Comparison of ENCODE assay signal across 8 cellular contexts in genomic region chr1:161132410-161133219, GRCh38. TPM values are rescaled to one million over a fixed set of nuclear protein-coding genes. Genes with fewer than 3 reads are reported as not detected.
DNase-seq lines count a peak whose midpoint lies in the region; ATAC-seq and TF ChIP-seq lines count a peak whose summit lies in the region.

TSS of gene DEDD (minus strand) at chr1:161132667. CDS start at chr1:161124462, 8,205 bp downstream.

- 1% methylated on average over 68 of the region's 68 CpGs for WGBS in liver

- H3K4me1 ChIP-seq in liver (ENCODE audit: control insufficient read depth in 4 of 4, insufficient read depth in 4 of 4, low read length in 3 of 4), result peaks cover 0 to 21% (median 16%) of the 10 kb centered on the region in 4 donors

- H3K4me3 ChIP-seq in liver (ENCODE audit: low read depth in 1 of 3, low read length in 3 of 3), result peak within 1 kb of the TSS; percentile 72 to 92 (median 88)

- H3K9ac ChIP-seq in liver (ENCODE audit: low read depth in 1 of 2, low read length in 2 of 2), result peak within 1 kb of the TSS; percentile 48 to 89

- ATAC-seq in GM19395 (IDR thresholded peaks at IDR 0.05; ENCODE audit: unreplicated experiment) (peak; percentile 97), HG03565 (IDR thresholded peaks at IDR 0.05; ENCODE audit: unreplicated experiment) (peak; percentile 92)

- H3K36me3 ChIP-seq in liver (ENCODE audit: control insufficient read depth in 4 of 4, insufficient read depth in 3 of 4, low read depth in 1 of 4, low read length in 3 of 4), result peaks cover 0 to 16% (median 11%) of the 10 kb centered on the region in 4 donors

- peak; percentile 95 for DNase-seq in CD1c-positive myeloid dendritic cell (ENCODE audit: extremely low spot score)
- peak; percentile 91 for DNase-seq in NCI-H774 (lab: John Stamatoyannopoulos, UW)
- peak; percentile 89 to 91 for DNase-seq in activated CD4-positive, alpha-beta T cell treated with anti-CD3 and anti-CD28 coated beads, Interleukin-2, amount 50 U/mL, for 4 hours
- DNase-seq in dermis microvascular lymphatic vessel endothelial cell (ENCODE audit: low read depth in 2 of 2), result peak; percentile 91 to 96
- DNase-seq in stimulated activated CD4-positive, alpha-beta T cell treated with anti-CD3 and anti-CD28 coated beads, Interleukin-4, amount 100 ng/mL, for 4 hours, result peak; percentile 88 to 94

- H3K27me3 ChIP-seq in liver (ENCODE audit: control insufficient read depth in 4 of 4, insufficient read depth in 4 of 4, low read length in 3 of 4), result no peaks in the 10 kb centered on the region

- peak in 1 of 2 donors; percentile 19 for TF ChIP-seq RAD21 in liver (IDR thresholded peaks at IDR 0.05)

- peak within 1 kb of the TSS; percentile 92 to 99 for H3K27ac ChIP-seq in liver (ENCODE audit: low read depth in 1 of 2, low read length in 2 of 2)

- no peak for TF ChIP-seq CTCF in liver (IDR thresholded peaks at IDR 0.05; ENCODE audit: low read depth, low read length, missing input control)

- no peaks in the 10 kb centered on the region for H3K9me3 ChIP-seq in liver (ENCODE audit: control insufficient read depth in 4 of 4, low read length in 3 of 4)

TF ChIP-seq in liver, 16 proteins besides CTCF, POLR2A, EP300 and RAD21:
- TF ChIP-seq MAX (IDR thresholded peaks at IDR 0.05), result peak; percentile 82
- peak; percentile 97 for TF ChIP-seq NR2F2 (IDR thresholded peaks at IDR 0.05)
- peak; percentile 54 to 71 for TF ChIP-seq EGR1 (IDR thresholded peaks at IDR 0.05; ENCODE audit: low read depth in 2 of 2)
- TF ChIP-seq FOXA1 (IDR thresholded peaks at IDR 0.05), result no peak
- peak; percentile 72 for TF ChIP-seq TAF1 (conservative IDR thresholded peaks at IDR 0.05)
- no peak for TF ChIP-seq HNF4A (conservative IDR thresholded peaks at IDR 0.05)
- peak; percentile 100 for TF ChIP-seq YY1 (IDR thresholded peaks at IDR 0.05)
- peak; percentile 34 for TF ChIP-seq ZBTB33 (IDR thresholded peaks at IDR 0.05)
- TF ChIP-seq GABPA (IDR thresholded peaks at IDR 0.05 in 1 of 2, conservative IDR thresholded peaks at IDR 0.05 in 1 of 2), result peak; percentile 44 to 76
- TF ChIP-seq ATF3 (IDR thresholded peaks at IDR 0.05), result peak; percentile 80
- TF ChIP-seq, protein P1, sequence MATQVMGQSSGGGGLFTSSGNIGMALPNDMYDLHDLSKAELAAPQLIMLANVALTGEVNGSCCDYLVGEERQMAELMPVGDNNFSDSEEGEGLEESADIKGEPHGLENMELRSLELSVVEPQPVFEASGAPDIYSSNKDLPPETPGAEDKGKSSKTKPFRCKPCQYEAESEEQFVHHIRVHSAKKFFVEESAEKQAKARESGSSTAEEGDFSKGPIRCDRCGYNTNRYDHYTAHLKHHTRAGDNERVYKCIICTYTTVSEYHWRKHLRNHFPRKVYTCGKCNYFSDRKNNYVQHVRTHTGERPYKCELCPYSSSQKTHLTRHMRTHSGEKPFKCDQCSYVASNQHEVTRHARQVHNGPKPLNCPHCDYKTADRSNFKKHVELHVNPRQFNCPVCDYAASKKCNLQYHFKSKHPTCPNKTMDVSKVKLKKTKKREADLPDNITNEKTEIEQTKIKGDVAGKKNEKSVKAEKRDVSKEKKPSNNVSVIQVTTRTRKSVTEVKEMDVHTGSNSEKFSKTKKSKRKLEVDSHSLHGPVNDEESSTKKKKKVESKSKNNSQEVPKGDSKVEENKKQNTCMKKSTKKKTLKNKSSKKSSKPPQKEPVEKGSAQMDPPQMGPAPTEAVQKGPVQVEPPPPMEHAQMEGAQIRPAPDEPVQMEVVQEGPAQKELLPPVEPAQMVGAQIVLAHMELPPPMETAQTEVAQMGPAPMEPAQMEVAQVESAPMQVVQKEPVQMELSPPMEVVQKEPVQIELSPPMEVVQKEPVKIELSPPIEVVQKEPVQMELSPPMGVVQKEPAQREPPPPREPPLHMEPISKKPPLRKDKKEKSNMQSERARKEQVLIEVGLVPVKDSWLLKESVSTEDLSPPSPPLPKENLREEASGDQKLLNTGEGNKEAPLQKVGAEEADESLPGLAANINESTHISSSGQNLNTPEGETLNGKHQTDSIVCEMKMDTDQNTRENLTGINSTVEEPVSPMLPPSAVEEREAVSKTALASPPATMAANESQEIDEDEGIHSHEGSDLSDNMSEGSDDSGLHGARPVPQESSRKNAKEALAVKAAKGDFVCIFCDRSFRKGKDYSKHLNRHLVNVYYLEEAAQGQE (IDR thresholded peaks at IDR 0.05), result no peak
- no peak for TF ChIP-seq HNF4G (IDR thresholded peaks at IDR 0.05)
- no peak for TF ChIP-seq FOXA2 (IDR thresholded peaks at IDR 0.05)
- peak; percentile 54 for TF ChIP-seq SP1 (IDR thresholded peaks at IDR 0.05)
- peak; percentile 68 to 76 for TF ChIP-seq RXRA (IDR thresholded peaks at IDR 0.05)
- peak; percentile 87 to 95 for TF ChIP-seq JUND (IDR thresholded peaks at IDR 0.05)
TF ChIP-seq in liver: peak in this region for 11.

RNA-seq across cellular contexts. Expression of gene DEDD, which starts in this region (rescaled TPM):
- total RNA-seq in dermis microvascular lymphatic vessel endothelial cell, result 32.3 and 60.6 TPM in 2 replicates
- total RNA-seq in liver, result 10 to 100 TPM; 13.8 to 16.7 TPM
- polyA plus RNA-seq in liver, result 10 to 100 TPM; 15.2 to 17.7 TPM

Comparison
In these comparisons a context has a peak if more than half of its experiments do, and no peak if none do; other contexts are left out.
1. Peak in every context shown above with its lines: DNase-seq, ATAC-seq, H3K4me3 ChIP-seq and H3K27ac ChIP-seq.